19 cellular contexts compared by ENCODE assay signal in genomic region chr9:108755979-108756378, GRCh38.
DNase-seq lines count a peak whose midpoint lies in the region; ATAC-seq, FAIRE-seq and TF ChIP-seq lines count a peak whose summit lies in the region.
"Had no signal": no experiment of that assay in that cellular context is flagged by ENCODE, and none has a peak within 500 bp of the region (broad histone marks: within the 10 kb centered on the region; RNA-seq: fewer than 3 reads in every experiment).

No MANE protein-coding gene starts in this region.

- no peaks in the 10 kb centered on the region for H3K36me3 ChIP-seq in HepG2 (replicated peaks in 1 of 2; ENCODE audit: control insufficient read depth in 1 of 2, insufficient read depth in 2 of 2, low read length in 2 of 2)
- H3K36me3 ChIP-seq: esophagus muscularis mucosa had no signal

- CTCF ChIA-PET in HepG2 (lab: Yijun Ruan, JAX; ENCODE audit: low intra/inter-chr PET ratio, low total read pairs) = no interaction called here

- H3K27ac ChIP-seq in HepG2 (ENCODE audit: extremely low read length, insufficient read depth, low read length) = no peak overlapping the region
- H3K27ac ChIP-seq: esophagus muscularis mucosa, GM23248, SK-N-MC had no signal

- no peak overlapping the region for H3K4me3 ChIP-seq in HepG2 (replicated peaks in 1 of 3; ENCODE audit: insufficient read depth in 1 of 3, low read depth in 2 of 3, low read length in 3 of 3)
- H3K4me3 ChIP-seq: dorsolateral prefrontal cortex, esophagus muscularis mucosa, GM23248, SK-N-MC had no signal

- 34% methylated on average over 3 of the region's 3 CpGs for WGBS in HepG2 (ENCODE audit: low lambda C conversion rate)

- no peak overlapping the region for H3K9ac ChIP-seq in HepG2 (ENCODE audit: insufficient read depth, low read depth, low read length)
- H3K9ac ChIP-seq: GM23248 had no signal

- TF ChIP-seq EP300 in HepG2 (IDR thresholded peaks at IDR 0.05; ENCODE audit: low read depth in 2 of 2, low read length in 2 of 2) (no peak), HepG2 (CRISPR knock-in tag; IDR thresholded peaks at IDR 0.05; ENCODE audit: borderline replicate concordance) (no peak)

- no peak for DNase-seq in NCI-H1048 (lab: John Stamatoyannopoulos, UW)
- no peak for DNase-seq in epidermal melanocyte (ENCODE audit: insufficient read length, low spot score)
- DNase-seq in HepG2 (ENCODE audit: low spot score) = no peak
- DNase-seq in HT-29 (ENCODE audit: low spot score) = no peak
- DNase-seq: activated CD4-positive, alpha-beta T cell treated with anti-CD3 and anti-CD28 coated beads, Interleukin-2, amount 50 U/mL, for 48 hours; activated T-cell treated with anti-CD3 and anti-CD28 coated beads, Interleukin-2, amount 50 U/mL, for 24 hours; dorsolateral prefrontal cortex; GM23248; NCI-H2029; NCI-H510A had no signal

- ATAC-seq in GM18858 (IDR thresholded peaks at IDR 0.05; ENCODE audit: unreplicated experiment) = peak; percentile 92
- ATAC-seq in GM21447 (IDR thresholded peaks at IDR 0.05; ENCODE audit: unreplicated experiment) = peak; percentile 91
- peak; percentile 83 for ATAC-seq in HG02973 (IDR thresholded peaks at IDR 0.05; ENCODE audit: unreplicated experiment)
- ATAC-seq in HG03565 (IDR thresholded peaks at IDR 0.05; ENCODE audit: unreplicated experiment) = peak; percentile 94
- no peak for ATAC-seq in HepG2

- H3K4me2 ChIP-seq in HepG2 (ENCODE audit: low read depth, low read length) = no peak overlapping the region

- TF ChIP-seq CTCF in HepG2 (CRISPR knock-in tag; IDR thresholded peaks at IDR 0.05) = no peak

- TF ChIP-seq POLR2A in HepG2 (IDR thresholded peaks at IDR 0.05; ENCODE audit: insufficient read depth in 1 of 2, low read depth in 2 of 2, low read length in 2 of 2) = no peak

- H2AFZ ChIP-seq in HepG2 (ENCODE audit: low read length) = no peak overlapping the region
- H2AFZ ChIP-seq: GM23248 had no signal

- no TSS peak for BruUV-seq in HepG2 (replicated peaks; lab: Mats Ljungman, UMichigan)

- POLR2A ChIA-PET in HepG2 (lab: Yijun Ruan, JAX) = no interaction called here

- intact Hi-C loops in HepG2 (cut with micrococcal nuclease; ENCODE audit: unreplicated experiment) = loop anchor here (1.0 kb wide), 1 partner anchor 8 kb away; no protein-coding TSS in a partner anchor

- FAIRE-seq in HepG2 (lab: Jason Lieb, UNC) = no peak
- FAIRE-seq: bronchial epithelial cell, HTR-8/SVneo, islet of Langerhans had no signal

- TF ChIP-seq RAD21 in HepG2 (CRISPR knock-in tag; IDR thresholded peaks at IDR 0.05) = no peak

- H4K20me1 ChIP-seq in HepG2 (ENCODE audit: insufficient read depth, low read length) = no peaks in the 10 kb centered on the region

- H3K4me1 ChIP-seq in HepG2 (ENCODE audit: insufficient read depth, low read length) = no peaks in the 10 kb centered on the region

- H3K9me3 ChIP-seq in HepG2 (ENCODE audit: low read length) = no peaks in the 10 kb centered on the region
- H3K9me3 ChIP-seq: esophagus muscularis mucosa had no signal

- H3K27me3 ChIP-seq in HepG2 (ENCODE audit: control insufficient read depth in 1 of 2, insufficient read depth in 2 of 2, low read length in 2 of 2) = no peaks in the 10 kb centered on the region
- H3K27me3 ChIP-seq: dorsolateral prefrontal cortex, esophagus muscularis mucosa had no signal

- no peaks in the 10 kb centered on the region for H3K79me2 ChIP-seq in HepG2 (ENCODE audit: insufficient read depth, low read length)

- in situ Hi-C loops in HepG2 (cut with HindIII; ENCODE audit: extremely low pct_ligation_motif_present, low pct_unique_long_range_greater_than_20kb) = loop anchor here (25.0 kb wide), 1 partner anchor 319 kb away; no protein-coding TSS in a partner anchor

TF ChIP-seq in HepG2, 621 proteins besides CTCF, POLR2A, EP300 and RAD21:
- TF ChIP-seq FOXK1 (CRISPR knock-in tag; IDR thresholded peaks at IDR 0.05; ENCODE audit: borderline replicate concordance, low read depth) (no peak), ZNF704 (CRISPR knock-in tag; IDR thresholded peaks at IDR 0.05; ENCODE audit: borderline replicate concordance) (no peak), STAT6 (CRISPR knock-in tag; IDR thresholded peaks at IDR 0.05; ENCODE audit: borderline replicate concordance) (no peak), HOXA3 (CRISPR knock-in tag; IDR thresholded peaks at IDR 0.05) (no peak), MAFF (IDR thresholded peaks at IDR 0.05; ENCODE audit: low read depth, low read length) (no peak), MIER3 (CRISPR knock-in tag; IDR thresholded peaks at IDR 0.05; ENCODE audit: borderline replicate concordance) (no peak), ZBTB1 (CRISPR knock-in tag; IDR thresholded peaks at IDR 0.05; ENCODE audit: borderline replicate concordance) (no peak), ZNF513 (CRISPR knock-in tag; conservative IDR thresholded peaks at IDR 0.05) (no peak), ZFP62 (CRISPR knock-in tag; IDR thresholded peaks at IDR 0.05) (no peak), ZNF670 (CRISPR knock-in tag; IDR thresholded peaks at IDR 0.05; ENCODE audit: borderline replicate concordance) (no peak), ZSCAN12 (CRISPR knock-in tag; IDR thresholded peaks at IDR 0.05) (no peak)
